In the genomic region with DNA sequence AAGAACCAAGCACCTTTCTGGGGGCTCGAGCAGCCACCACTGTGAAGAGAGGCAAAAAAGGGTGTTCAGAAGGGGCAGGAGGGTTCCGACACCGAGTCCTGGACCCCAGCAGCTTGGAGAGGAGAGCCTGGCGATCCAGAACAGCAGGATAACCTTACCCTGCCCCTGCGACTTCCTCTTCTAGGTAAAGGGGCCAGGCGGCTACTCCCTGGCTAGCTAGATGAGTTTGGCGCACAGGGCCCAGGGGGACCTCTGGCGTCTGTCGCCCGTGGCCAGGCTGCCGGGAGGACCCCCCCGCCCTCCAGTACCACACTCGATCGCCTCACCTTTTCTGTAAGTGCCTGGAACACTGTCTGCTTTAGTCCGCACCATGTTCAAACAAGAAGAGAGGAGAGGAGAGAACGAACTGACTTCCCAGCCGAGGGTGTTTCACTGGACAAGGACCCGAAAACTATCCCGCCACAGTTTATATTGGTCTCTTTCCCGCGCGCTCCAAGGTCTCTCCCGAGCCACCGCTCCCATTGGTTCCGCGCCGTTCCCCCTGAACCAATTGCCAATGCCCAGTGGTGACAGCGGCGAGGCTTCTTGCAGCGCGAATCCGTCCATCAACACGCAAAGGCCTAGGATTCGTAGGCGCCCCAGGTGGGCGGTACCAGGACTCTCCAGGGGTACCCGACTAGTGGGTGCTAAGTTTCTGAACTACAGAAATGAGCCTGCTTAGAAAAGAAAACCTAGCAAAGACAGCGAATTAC, we compare ENCODE assay signal across 8 cellular contexts. TPM values are rescaled to one million over a fixed set of nuclear protein-coding genes. Genes with fewer than 3 reads are reported as not detected.
DNase-seq lines count a peak whose midpoint lies in the region; ATAC-seq and TF ChIP-seq lines count a peak whose summit lies in the region.

PCLAF (minus strand) TSS at position 442 of the 752 bp plus-strand sequence; CDS start at position 372, 70 bp downstream.

- no peak within 1 kb of the TSS for H2AK5ac ChIP-seq in trophoblast cell (ENCODE audit: low read length)

- H3K79me1 ChIP-seq in trophoblast cell (ENCODE audit: low read length), result peaks cover 4% of the 10 kb centered on the region

- H2AFZ ChIP-seq in trophoblast cell (ENCODE audit: insufficient read depth, low read length, poor library complexity), result peak within 1 kb of the TSS; percentile 69

- no peaks in the 10 kb centered on the region for H3K27me3 Mint-ChIP-seq in activated naive CD8-positive, alpha-beta T cell treated with anti-CD3 and anti-CD28 coated beads, Interleukin-2, amount 50 U/mL, for 24 hours
- H3K27me3 Mint-ChIP-seq in type B pancreatic cell, result no peaks in the 10 kb centered on the region

- no peak within 1 kb of the TSS for H3K4ac ChIP-seq in trophoblast cell (ENCODE audit: low read depth, low read length)

- no CpG with 5 or more reads among the region's 38 CpGs for WGBS in trophoblast cell (ENCODE audit: extremely low coverage, insufficient coverage, insufficient read length)

- peak within 1 kb of the TSS; percentile 58 for H2BK5ac ChIP-seq in trophoblast cell (ENCODE audit: low read depth, low read length, poor library complexity)

- no peaks in the 10 kb centered on the region for H3K27me3 ChIP-seq in trophoblast cell (ENCODE audit: insufficient read depth, low read length)

- intact Hi-C loops in cardiac septum (cut with DNase I), result no loop called here

- no peaks in the 10 kb centered on the region for H3K9me3 Mint-ChIP-seq in activated naive CD8-positive, alpha-beta T cell treated with anti-CD3 and anti-CD28 coated beads, Interleukin-2, amount 50 U/mL, for 24 hours
- no peaks in the 10 kb centered on the region for H3K9me3 Mint-ChIP-seq in type B pancreatic cell

- peak within 1 kb of the TSS; percentile 63 for H3K4me2 ChIP-seq in trophoblast cell (ENCODE audit: low read length)

- ATAC-seq in HG02852 (IDR thresholded peaks at IDR 0.05; ENCODE audit: unreplicated experiment), result peak; percentile 99
- peak; percentile 100 for ATAC-seq in activated naive CD8-positive, alpha-beta T cell treated with anti-CD3 and anti-CD28 coated beads, Interleukin-2, amount 50 U/mL, for 24 hours

- H2BK120ac ChIP-seq in trophoblast cell (ENCODE audit: insufficient read depth, low read length, poor library complexity), result no peak within 1 kb of the TSS

- peak within 1 kb of the TSS; percentile 62 for H4K12ac ChIP-seq in trophoblast cell (ENCODE audit: low read depth, low read length)

- peaks cover 0 to 3% of the 10 kb centered on the region in 2 experiments for H3K4me1 ChIP-seq in trophoblast cell (ENCODE audit: control insufficient read depth in 1 of 2, insufficient read depth in 2 of 2, low read length in 2 of 2)

- H3K4me1 Mint-ChIP-seq in activated naive CD8-positive, alpha-beta T cell treated with anti-CD3 and anti-CD28 coated beads, Interleukin-2, amount 50 U/mL, for 24 hours, result peaks cover 23% of the 10 kb centered on the region
- H3K4me1 Mint-ChIP-seq in type B pancreatic cell (ENCODE audit: unreplicated experiment), result peaks cover 16% of the 10 kb centered on the region

- peaks cover 0 to 2% of the 10 kb centered on the region in 2 experiments for H3K36me3 ChIP-seq in trophoblast cell (ENCODE audit: control insufficient read depth in 1 of 2, insufficient read depth in 2 of 2, low read length in 2 of 2)

- H2BK12ac ChIP-seq in trophoblast cell (ENCODE audit: low read length), result no peak within 1 kb of the TSS

- H3K9me3 ChIP-seq in trophoblast cell (ENCODE audit: insufficient read depth, low read depth, low read length), result no peaks in the 10 kb centered on the region

- H4K91ac ChIP-seq in trophoblast cell (ENCODE audit: low read depth, low read length), result peak within 1 kb of the TSS; percentile 32

- H4K8ac ChIP-seq in trophoblast cell (ENCODE audit: low read depth, low read length), result peak within 1 kb of the TSS; percentile 73

- peaks cover 6% of the 10 kb centered on the region for H3K79me2 ChIP-seq in trophoblast cell (ENCODE audit: control insufficient read depth, insufficient read depth, low read length, poor library complexity)

- in situ Hi-C loops in GM13976 (cut with MboI; ENCODE audit: low sequenced_read_pairs, unreplicated experiment), result no loop called here

- H3K27ac ChIP-seq in trophoblast cell (ENCODE audit: low read depth, low read length), result no peak within 1 kb of the TSS

- peaks cover 23% of the 10 kb centered on the region for H3K36me3 Mint-ChIP-seq in activated naive CD8-positive, alpha-beta T cell treated with anti-CD3 and anti-CD28 coated beads, Interleukin-2, amount 50 U/mL, for 24 hours (ENCODE audit: low read depth)
- peaks cover 9% of the 10 kb centered on the region for H3K36me3 Mint-ChIP-seq in type B pancreatic cell

- TF ChIP-seq CTCF in GM13976 (IDR thresholded peaks at IDR 0.05; ENCODE audit: borderline replicate concordance, control extremely low read depth, extremely low read depth, insufficient read depth, missing control alignments) (no peak), type B pancreatic cell (conservative IDR thresholded peaks at IDR 0.05) (peak; percentile 24)

- H3K9ac ChIP-seq in trophoblast cell (ENCODE audit: low read length), result peak within 1 kb of the TSS; percentile 15

- no peak within 1 kb of the TSS for H3K23ac ChIP-seq in trophoblast cell (ENCODE audit: low read length)

- peak within 1 kb of the TSS; percentile 94 for H3K27ac Mint-ChIP-seq in activated naive CD8-positive, alpha-beta T cell treated with anti-CD3 and anti-CD28 coated beads, Interleukin-2, amount 50 U/mL, for 24 hours
- H3K27ac Mint-ChIP-seq in type B pancreatic cell, result peak within 1 kb of the TSS; percentile 87

- DNase-seq in GM13976 (ENCODE audit: low spot score) (peak; percentile 95), NCI-H1436 treated with DMSO at 0.1 percent for 48 hours (lab: John Stamatoyannopoulos, UW) (peak; percentile 79), T follicular helper cell (ENCODE audit: low read depth) (peak; percentile 88), cardiac septum (ENCODE audit: low spot score) (peak; percentile 96), trophoblast cell (peak; percentile 77 to 82), type B pancreatic cell (ENCODE audit: extremely low spot score, unreplicated experiment) (peak; percentile 91)
- peak; percentile 94 for DNase-seq in activated naive CD8-positive, alpha-beta T cell treated with anti-CD3 and anti-CD28 coated beads, Interleukin-2, amount 50 U/mL, for 24 hours

- peak within 1 kb of the TSS; percentile 58 for H3K18ac ChIP-seq in trophoblast cell (ENCODE audit: low read length)

- H3K4me3 ChIP-seq in trophoblast cell (ENCODE audit: low read depth, low read length), result peak within 1 kb of the TSS; percentile 74

- H3K4me3 Mint-ChIP-seq in activated naive CD8-positive, alpha-beta T cell treated with anti-CD3 and anti-CD28 coated beads, Interleukin-2, amount 50 U/mL, for 24 hours, result peak within 1 kb of the TSS; percentile 96
- peak within 1 kb of the TSS; percentile 96 for H3K4me3 Mint-ChIP-seq in type B pancreatic cell

- peak within 1 kb of the TSS; percentile 71 for H3K14ac ChIP-seq in trophoblast cell (ENCODE audit: low read length)

RNA-seq across cellular contexts. Expression of gene PCLAF, which starts in this region (rescaled TPM):
- 0.19 TPM for total RNA-seq in cardiac septum
- polyA plus RNA-seq in trophoblast cell (2013), result 60.9 and 68.9 TPM in 2 replicates
- 17.0 and 45.9 TPM in 2 replicates for total RNA-seq in type B pancreatic cell (ENCODE audit: low replicate concordance)

Comparison
In these comparisons a context has a peak if more than half of its experiments do, and no peak if none do; other contexts are left out.
1. RNA of gene PCLAF (total RNA-seq): 17.0 to 45.9 TPM in type B pancreatic cell; 0.19 TPM in cardiac septum (single experiment); every median in the first group is over 10 times any median in the second.
2. Peak in DNase-seq in cardiac septum; RNA of the gene not detected or under 1 TPM.
3. Peak in every context shown above with its lines, with median percentiles within 50 percentile points of each other: DNase-seq.